24 cellular contexts compared by ENCODE assay signal in genomic region chr7:106231856-106232490, GRCh38.
"Had no signal": no experiment of that assay in that cellular context is flagged by ENCODE, and none has a peak within 500 bp of the region (broad histone marks: within the 10 kb centered on the region; RNA-seq: fewer than 3 reads in every experiment).

No MANE protein-coding gene starts in this region.

- H3K27ac Mint-ChIP-seq: memory B cell, nephron had no signal

- H3K27me3 ChIP-seq: esophagus squamous epithelium, gastroesophageal sphincter, left lung, sigmoid colon, stomach, transverse colon had no signal

- H3K9me3 ChIP-seq: esophagus squamous epithelium, gastroesophageal sphincter, left lung, lower lobe of right lung, psoas muscle, sigmoid colon, stomach, thoracic aorta, transverse colon had no signal

- H3K4me3 ChIP-seq: dorsolateral prefrontal cortex, esophagus squamous epithelium, gastroesophageal sphincter, left lung, lower lobe of right lung, psoas muscle, sigmoid colon, skin epidermis, stomach, thoracic aorta, transverse colon had no signal

- DNase-seq: cerebellar nuclear complex; cortex of kidney; dorsolateral prefrontal cortex; effector memory CD4-positive, alpha-beta T cell; esophagus squamous epithelium; foreskin fibroblast; glutamatergic neuron; islet precursor cell; left lung; lower lobe of right lung; midbrain; psoas muscle; sigmoid colon; stimulated activated CD4-positive, alpha-beta T cell treated with anti-CD3 and anti-CD28 coated beads, Interleukin-12 subunit alpha, Interleukin-12 subunit beta, amount 100 ng/mL, for 4 hours; stimulated activated naive CD4-positive, alpha-beta T cell; stomach; substantia nigra; transverse colon had no signal

- FAIRE-seq: endometrium had no signal

- ATAC-seq: gastroesophageal sphincter, left lung, lower lobe of right lung, psoas muscle had no signal

- H3K4me1 Mint-ChIP-seq: memory B cell, nephron had no signal

- H3K4me1 ChIP-seq: esophagus squamous epithelium, gastroesophageal sphincter, left lung, lower lobe of right lung, psoas muscle, stomach had no signal

- H3K4me3 Mint-ChIP-seq: memory B cell, nephron had no signal

- H3K36me3 ChIP-seq: esophagus squamous epithelium, gastroesophageal sphincter, left lung, lower lobe of right lung, sigmoid colon, stomach, thoracic aorta, transverse colon had no signal

- H3K36me3 Mint-ChIP-seq: memory B cell had no signal

- H3K9me3 Mint-ChIP-seq: memory B cell had no signal

- H3K27ac ChIP-seq: dorsolateral prefrontal cortex, esophagus squamous epithelium, gastroesophageal sphincter, left lung, lower lobe of right lung, psoas muscle, sigmoid colon, skin epidermis, stomach, thoracic aorta, transverse colon had no signal
